Comparison of ENCODE assay signal across 21 cellular contexts in the genomic region with DNA sequence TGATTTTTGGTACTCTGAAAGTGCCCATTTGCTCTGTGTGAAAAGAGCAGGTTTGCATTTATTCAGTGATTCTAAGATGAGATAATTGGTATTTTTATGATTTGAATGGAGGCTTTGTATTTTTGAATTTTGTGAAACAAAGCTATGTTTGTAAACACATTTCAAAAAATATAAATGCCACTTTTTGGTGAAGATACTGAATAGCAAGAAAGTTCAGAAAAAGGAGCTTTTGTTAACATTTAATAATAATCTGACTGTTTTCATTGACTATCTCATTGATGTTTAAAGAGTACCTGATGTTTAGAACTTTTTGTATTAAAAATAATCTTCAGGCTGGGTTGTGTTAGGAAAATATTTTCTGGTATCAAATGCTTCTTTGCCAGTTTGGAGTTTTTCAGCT. TPM values are rescaled to one million over a fixed set of nuclear protein-coding genes. Genes with fewer than 3 reads are reported as not detected.
A peak's percentile ranks its signal among the peaks of the same experiment; 100 is the strongest.
DNase-seq lines count a peak whose midpoint lies in the region; ATAC-seq and TF ChIP-seq lines count a peak whose summit lies in the region.
"Had no signal": no experiment of that assay in that cellular context is flagged by ENCODE, and none has a peak within 500 bp of the region (broad histone marks: within the 10 kb centered on the region; RNA-seq: fewer than 3 reads in every experiment).

No MANE protein-coding gene starts in this region.

- no peak for ATAC-seq in SK-N-SH treated with all-trans-retinoic acid at 6 μM for 48 hours
- no peak for ATAC-seq in naive thymus-derived CD4-positive, alpha-beta T cell

- intact Hi-C loops in naive thymus-derived CD4-positive, alpha-beta T cell (cut with micrococcal nuclease): loop anchor here in 1 of 2 donors (2.0 kb wide), 1 partner anchor 21 kb away; no protein-coding TSS in a partner anchor

- peak overlapping the region in 5 of 9 donors; percentile 25 to 72 (median 61) for H3K27ac Mint-ChIP-seq in naive thymus-derived CD4-positive, alpha-beta T cell

- H3K79me2 ChIP-seq in SK-N-SH (ENCODE audit: insufficient read depth): peaks cover 100% of the 10 kb centered on the region

- no peak for TF ChIP-seq RAD21 in SK-N-SH (IDR thresholded peaks at IDR 0.05; ENCODE audit: low read length)

- H3K36me3 ChIP-seq in SK-N-SH (replicated peaks in 1 of 2; ENCODE audit: control insufficient read depth in 1 of 2, insufficient read depth in 2 of 2, low read length in 1 of 2): peaks cover 10 to 43% of the 10 kb centered on the region in 2 experiments
- H3K36me3 ChIP-seq in naive thymus-derived CD4-positive, alpha-beta T cell (ENCODE audit: control insufficient read depth in 2 of 3, insufficient read depth in 3 of 3, low read length in 3 of 3): no peaks in the 10 kb centered on the region
- H3K36me3 ChIP-seq: Peyer's patch had no signal

- no peaks in the 10 kb centered on the region for H3K9me2 ChIP-seq in SK-N-SH

- H3K9me3 Mint-ChIP-seq in naive thymus-derived CD4-positive, alpha-beta T cell: peaks cover 0 to 28% (median 8%) of the 10 kb centered on the region in 11 donors

- peaks cover 4 to 40% (median 34%) of the 10 kb centered on the region in 5 donors for H3K36me3 Mint-ChIP-seq in naive thymus-derived CD4-positive, alpha-beta T cell

- peaks cover 4 to 61% (median 56%) of the 10 kb centered on the region in 7 donors for H3K4me1 Mint-ChIP-seq in naive thymus-derived CD4-positive, alpha-beta T cell

- H3K4me2 ChIP-seq in SK-N-SH: no peak overlapping the region

- H3K9ac ChIP-seq in SK-N-SH: 0 out of 2 replicates have a peak overlapping the region, but pooled peaks have one; percentile 9

- no peaks in the 10 kb centered on the region for H3F3A ChIP-seq in SK-N-SH (replicated peaks; ENCODE audit: insufficient read depth)

- CTCF ChIA-PET in SK-N-SH (lab: Yijun Ruan, JAX): interaction anchor here (1.4 kb wide), 1 partner anchor 21 kb away, joined by 3 read pairs; no protein-coding TSS in a partner anchor
- CTCF ChIA-PET in naive thymus-derived CD4-positive, alpha-beta T cell (lab: Charles Lee): interaction anchor here (0.7 kb wide), 1 partner anchor 398 kb away, joined by 3 read pairs; no protein-coding TSS in a partner anchor

- H3K27me3 Mint-ChIP-seq in naive thymus-derived CD4-positive, alpha-beta T cell: no peaks in the 10 kb centered on the region
- H3K27me3 Mint-ChIP-seq: CD8-positive, alpha-beta memory T cell; IgD-negative memory B cell had no signal

- H3K27ac ChIP-seq in SK-N-SH (ENCODE audit: low read depth in 2 of 2, low read length in 1 of 2) (no peak overlapping the region), cingulate gyrus (ENCODE audit: low read depth, low read length) (peak overlapping the region; percentile 24)
- no peak overlapping the region for H3K27ac ChIP-seq in naive thymus-derived CD4-positive, alpha-beta T cell (ENCODE audit: low read depth, low read length)
- H3K27ac ChIP-seq: 22Rv1, Peyer's patch had no signal

- DNase-seq in SK-N-SH: no peak
- DNase-seq in naive thymus-derived CD4-positive, alpha-beta T cell: no peak
- peak; percentile 78 for DNase-seq in superior temporal gyrus (ENCODE audit: extremely low spot score)
- no peak for DNase-seq in dermis blood vessel endothelial cell
- DNase-seq in ureter (ENCODE audit: low spot score): no peak
- no peak for DNase-seq in effector CD8-positive, alpha-beta T cell (lab: John Stamatoyannopoulos, UW)
- DNase-seq: AML-193; CD8-positive, alpha-beta memory T cell; Kasumi-1; MG63; NCI-H1417; NCI-H1694 treated with DMSO at 0.1 percent for 48 hours; NCI-H2081 treated with DMSO at 0.1 percent for 48 hours; NCI-H2171 treated with DMSO at 0.1 percent for 48 hours; NCI-H524 treated with DMSO at 0.1 percent for 48 hours; NCI-H82; Peyer's patch had no signal

- no peak for TF ChIP-seq EP300 in SK-N-SH (IDR thresholded peaks at IDR 0.05; ENCODE audit: borderline replicate concordance in 1 of 2, low read depth in 1 of 2, low read length in 1 of 2)

- H3K27me3 ChIP-seq in SK-N-SH (ENCODE audit: insufficient read depth): no peaks in the 10 kb centered on the region
- H3K27me3 ChIP-seq in naive thymus-derived CD4-positive, alpha-beta T cell (ENCODE audit: control insufficient read depth in 2 of 2, insufficient read depth in 2 of 2, low read length in 2 of 2): no peaks in the 10 kb centered on the region
- H3K27me3 ChIP-seq: MG63, Peyer's patch had no signal

- H2AFZ ChIP-seq in SK-N-SH (ENCODE audit: low read depth): no peak overlapping the region

- H3K4me1 ChIP-seq in SK-N-SH (ENCODE audit: control insufficient read depth in 1 of 2, insufficient read depth in 2 of 2, low read depth in 1 of 2, low read length in 1 of 2): peaks cover under 1 to 18% of the 10 kb centered on the region in 2 experiments; a peak in 3 of 4 replicates
- peaks cover 0 to 4% of the 10 kb centered on the region in 2 donors for H3K4me1 ChIP-seq in naive thymus-derived CD4-positive, alpha-beta T cell (ENCODE audit: control insufficient read depth in 2 of 2, insufficient read depth in 2 of 2, low read length in 2 of 2)
- H3K4me1 ChIP-seq: Peyer's patch had no signal

- H3K9me3 ChIP-seq in SK-N-SH: 0 out of 2 replicates have a peak, but pooled peaks cover 7% of the 10 kb centered on the region
- peaks cover 0 to 4% (median 0%) of the 10 kb centered on the region in 3 experiments for H3K9me3 ChIP-seq in naive thymus-derived CD4-positive, alpha-beta T cell (ENCODE audit: control insufficient read depth in 2 of 3, low read length in 3 of 3)
- H3K9me3 ChIP-seq: Peyer's patch had no signal

- POLR2A ChIA-PET in SK-N-SH (lab: Yijun Ruan, JAX): no interaction called here
- POLR2A ChIA-PET in naive thymus-derived CD4-positive, alpha-beta T cell (lab: Charles Lee): no interaction called here

- TF ChIP-seq CTCF in SK-N-SH (IDR thresholded peaks at IDR 0.05): no peak

- peaks cover 49% of the 10 kb centered on the region for H4K20me1 ChIP-seq in SK-N-SH (ENCODE audit: insufficient read depth)

- peak overlapping the region in 5 of 10 donors; percentile 11 to 56 (median 32) for H3K4me3 Mint-ChIP-seq in naive thymus-derived CD4-positive, alpha-beta T cell

- H3K4me3 ChIP-seq in SK-N-SH (ENCODE audit: low read depth in 2 of 2, low read length in 1 of 2): no peak overlapping the region
- H3K4me3 ChIP-seq in naive thymus-derived CD4-positive, alpha-beta T cell (ENCODE audit: low read length): no peak overlapping the region
- H3K4me3 ChIP-seq: MG63, Peyer's patch had no signal

TF ChIP-seq in SK-N-SH, 30 proteins besides CTCF, POLR2A, EP300 and RAD21 (continues in another document):
- no peak for TF ChIP-seq TAF1 (IDR thresholded peaks at IDR 0.05; ENCODE audit: borderline replicate concordance, low read depth, low read length)
- no peak for TF ChIP-seq EZH2phosphoT487 (IDR thresholded peaks at IDR 0.05; ENCODE audit: borderline replicate concordance, low read depth)
- no peak for TF ChIP-seq FOSL2 (IDR thresholded peaks at IDR 0.05; ENCODE audit: borderline replicate concordance, low read depth)

TF ChIP-seq in SK-N-SH treated with all-trans-retinoic acid at 6 μM for 48 hours, 23 proteins besides CTCF, POLR2A, EP300 and RAD21:
- no peak for TF ChIP-seq ZFP3 (CRISPR knock-in tag; IDR thresholded peaks at IDR 0.05)
- TF ChIP-seq BACH2 (CRISPR knock-in tag; IDR thresholded peaks at IDR 0.05; ENCODE audit: borderline replicate concordance): no peak
- TF ChIP-seq PATZ1 (CRISPR knock-in tag; IDR thresholded peaks at IDR 0.05; ENCODE audit: borderline replicate concordance): no peak
- TF ChIP-seq ESRRG (CRISPR knock-in tag; IDR thresholded peaks at IDR 0.05): no peak
- no peak for TF ChIP-seq SNAI2 (CRISPR knock-in tag; IDR thresholded peaks at IDR 0.05)
- TF ChIP-seq ISL1 (CRISPR knock-in tag; IDR thresholded peaks at IDR 0.05): no peak
- TF ChIP-seq PPARA (CRISPR knock-in tag; IDR thresholded peaks at IDR 0.05; ENCODE audit: borderline replicate concordance): no peak
- no peak for TF ChIP-seq ZNF70 (CRISPR knock-in tag; IDR thresholded peaks at IDR 0.05)
- TF ChIP-seq CSRNP3 (CRISPR knock-in tag; IDR thresholded peaks at IDR 0.05): no peak
- TF ChIP-seq TOX (CRISPR knock-in tag; IDR thresholded peaks at IDR 0.05; ENCODE audit: borderline replicate concordance): no peak
- no peak for TF ChIP-seq ZFP30 (CRISPR knock-in tag; IDR thresholded peaks at IDR 0.05)
- TF ChIP-seq GLIS3 (CRISPR knock-in tag; IDR thresholded peaks at IDR 0.05): no peak
- TF ChIP-seq RARB (CRISPR knock-in tag; IDR thresholded peaks at IDR 0.05): no peak
TF ChIP-seq in SK-N-SH treated with all-trans-retinoic acid at 6 μM for 48 hours: peak in this region for 0.

RNA-seq across cellular contexts. Expression of gene TCF12, which starts 23.7 kb away (rescaled TPM):
- 49.6 and 50.6 TPM in 2 replicates for polyA plus RNA-seq in SK-N-SH (2012; rRNA removed)
- polyA plus RNA-seq in SK-N-SH (2012; cell fraction: cytosol; rRNA removed): 48.4 and 57.3 TPM in 2 replicates
- polyA plus RNA-seq in SK-N-SH (2012; cell fraction: nucleus; rRNA removed): 44.5 and 54.7 TPM in 2 replicates
- total RNA-seq in naive thymus-derived CD4-positive, alpha-beta T cell: 10 to 100 TPM; 71.5 to 99.4 (median 84.0) TPM
- 10 to 100 TPM; 51.3 to 72.1 TPM for polyA plus RNA-seq in naive thymus-derived CD4-positive, alpha-beta T cell
- total RNA-seq in dermis blood vessel endothelial cell (78.5 and 111 TPM in 2 replicates), ureter (158 TPM)
